ENCODE assay signal across 1 cellular context in genomic region chr4:48268956-48269860, GRCh38.
A peak's percentile ranks its signal among the peaks of the same experiment; 100 is the strongest.
TF ChIP-seq lines count a peak whose summit lies in the region.

Gene TEC, minus strand, starts transcription at chr4:48269838. Its CDS starts 41,224 bp downstream, at chr4:48228614.

TF ChIP-seq in GM12878, 131 proteins besides CTCF, POLR2A, EP300 and RAD21 (continued from another document and continues in another):
- TF ChIP-seq NKRF (conservative IDR thresholded peaks at IDR 0.05) (peak; percentile 82), SPI1 (IDR thresholded peaks at IDR 0.05; ENCODE audit: borderline replicate concordance, insufficient read depth, low read depth, low read length) (no peak), PAX5 (IDR thresholded peaks at IDR 0.05; ENCODE audit: borderline replicate concordance, low read depth, low read length) (no peak), KLF5 (IDR thresholded peaks at IDR 0.05; ENCODE audit: partially characterized antibody) (no peak), SIX5 (IDR thresholded peaks at IDR 0.05; ENCODE audit: low read depth, low read length, severe bottlenecking) (no peak), EGR1 (IDR thresholded peaks at IDR 0.05; ENCODE audit: borderline replicate concordance in 1 of 2, low read depth in 2 of 2, low read length in 2 of 2) (no peak), YBX1 (IDR thresholded peaks at IDR 0.05) (no peak), RFX5 (IDR thresholded peaks at IDR 0.05; ENCODE audit: low read depth, low read length) (no peak), IRF5 (IDR thresholded peaks at IDR 0.05; ENCODE audit: borderline replicate concordance) (no peak), CEBPB (IDR thresholded peaks at IDR 0.05; ENCODE audit: borderline replicate concordance in 1 of 2, low read depth in 2 of 2, low read length in 2 of 2) (no peak), HDAC2 (IDR thresholded peaks at IDR 0.05) (no peak), ZNF24 (IDR thresholded peaks at IDR 0.05) (no peak), IRF4 (IDR thresholded peaks at IDR 0.05; ENCODE audit: low read depth, low read length) (no peak), POLR2AphosphoS2 (IDR thresholded peaks at IDR 0.05; ENCODE audit: low read depth, low read length) (0 out of 2 replicates have a peak, but pooled peaks have one; percentile 46), CHD2 (IDR thresholded peaks at IDR 0.05; ENCODE audit: borderline replicate concordance, low read depth, low read length) (no peak), SUPT20H (IDR thresholded peaks at IDR 0.05; ENCODE audit: borderline replicate concordance, control insufficient read depth, low read depth, low read length) (no peak), WRNIP1 (IDR thresholded peaks at IDR 0.05; ENCODE audit: borderline replicate concordance, low read depth, low read length) (no peak), HDAC6 (IDR thresholded peaks at IDR 0.05; ENCODE audit: unreplicated experiment) (peak; percentile 21), SKIL (IDR thresholded peaks at IDR 0.05; ENCODE audit: low read depth, poor library complexity, severe bottlenecking) (peak; percentile 29), ETV6 (conservative IDR thresholded peaks at IDR 0.05 in 1 of 2, IDR thresholded peaks at IDR 0.05 in 1 of 2; ENCODE audit: borderline replicate concordance in 1 of 2, low read depth in 1 of 2) (no peak), TCF3 (IDR thresholded peaks at IDR 0.05; ENCODE audit: borderline replicate concordance, insufficient read depth, low read depth, low read length) (no peak), TBL1XR1 (IDR thresholded peaks at IDR 0.05; ENCODE audit: low read depth, low read length) (no peak; the same call in 1 of the 2 replicates), BRCA1 (IDR thresholded peaks at IDR 0.05; ENCODE audit: low read depth, low read length) (no peak), JUND (IDR thresholded peaks at IDR 0.05; ENCODE audit: low read depth, low read length) (no peak), ZBED1 (IDR thresholded peaks at IDR 0.05; ENCODE audit: borderline replicate concordance) (no peak), ATF2 (IDR thresholded peaks at IDR 0.05; ENCODE audit: low read length) (no peak), MTA3 (IDR thresholded peaks at IDR 0.05; ENCODE audit: borderline replicate concordance, low read length) (no peak), SUZ12 (IDR thresholded peaks at IDR 0.05; ENCODE audit: unreplicated experiment) (no peak), USF1 (IDR thresholded peaks at IDR 0.05; ENCODE audit: borderline replicate concordance, extremely low read length, insufficient read depth, low read depth, low read length) (no peak), ZBTB40 (IDR thresholded peaks at IDR 0.05; ENCODE audit: borderline replicate concordance) (no peak), TAF1 (IDR thresholded peaks at IDR 0.05; ENCODE audit: borderline replicate concordance, low read depth, low read length) (peak; percentile 47; the same call in 1 of the 2 replicates), TCF7 (IDR thresholded peaks at IDR 0.05; ENCODE audit: borderline replicate concordance) (no peak), E4F1 (IDR thresholded peaks at IDR 0.05; ENCODE audit: borderline replicate concordance, partially characterized antibody) (no peak), PRDM15 (CRISPR knock-in tag; IDR thresholded peaks at IDR 0.05) (no peak), NFIC (IDR thresholded peaks at IDR 0.05; ENCODE audit: low read depth, low read length) (no peak), NFXL1 (IDR thresholded peaks at IDR 0.05; ENCODE audit: borderline replicate concordance) (no peak), RB1 (IDR thresholded peaks at IDR 0.05; ENCODE audit: borderline replicate concordance) (0 out of 2 replicates have a peak, but pooled peaks have one; percentile 50), MAX (IDR thresholded peaks at IDR 0.05; ENCODE audit: low read depth, low read length) (no peak), RELB (IDR thresholded peaks at IDR 0.05; ENCODE audit: low read depth) (no peak)
